22 cellular contexts compared by ENCODE assay signal in genomic region chr6:57130784-57131183, GRCh38.
"Had no signal": no experiment of that assay in that cellular context is flagged by ENCODE, and none has a peak within 500 bp of the region (broad histone marks: within the 10 kb centered on the region; RNA-seq: fewer than 3 reads in every experiment).

No MANE protein-coding gene starts in this region.

- ATAC-seq: natural killer cell treated with Interleukin-12 subunit alpha and Interleukin-12 subunit beta and Interleukin-15 and Interleukin-18, amount 100 ng/mL, for 72 hours; psoas muscle; sciatic nerve; stimulated activated naive CD8-positive, alpha-beta T cell treated with anti-CD3 and anti-CD28 coated beads, Interleukin-15, amount 100 ng/mL, for 72 hours had no signal

- H3K4me1 ChIP-seq: spleen, testis had no signal

- H3K4me1 Mint-ChIP-seq: activated naive CD8-positive, alpha-beta T cell treated with anti-CD3 and anti-CD28 coated beads, Interleukin-2, amount 10 ng/mL, durations not matched to agents 7 days and 5 days; memory B cell; stimulated activated naive CD8-positive, alpha-beta T cell treated with anti-CD3 and anti-CD28 coated beads, Interleukin-15, amount 100 ng/mL, for 72 hours had no signal

- DNase-seq: activated CD4-positive, alpha-beta T cell treated with anti-CD3 and anti-CD28 coated beads, Interleukin-2, amount 10 ng/mL, durations not matched to agents 7 days and 5 days; activated naive CD4-positive, alpha-beta T cell; activated naive CD8-positive, alpha-beta T cell treated with anti-CD3 and anti-CD28 coated beads, Interleukin-2, amount 10 ng/mL, durations not matched to agents 7 days and 5 days; anterior cingulate cortex; brain microvascular endothelial cell; cerebellar nuclear complex; effector memory CD4-positive, alpha-beta T cell; hippocampal formation; kidney; left ventricle myocardium inferior; occipital lobe; psoas muscle; spleen; stimulated activated naive CD8-positive, alpha-beta T cell treated with anti-CD3 and anti-CD28 coated beads, Interleukin-15, amount 100 ng/mL, for 72 hours; testis; upper lobe of left lung had no signal

- H3K4me3 ChIP-seq: left ventricle myocardium inferior, psoas muscle, spleen, testis, upper lobe of left lung had no signal

- H3K4me3 Mint-ChIP-seq: activated CD4-positive, alpha-beta T cell treated with anti-CD3 and anti-CD28 coated beads, Interleukin-2, amount 10 ng/mL, durations not matched to agents 7 days and 5 days; activated naive CD8-positive, alpha-beta T cell treated with anti-CD3 and anti-CD28 coated beads, Interleukin-2, amount 10 ng/mL, durations not matched to agents 7 days and 5 days; activated T-helper 1 cell treated with anti-CD3 and anti-CD28 coated beads, Interleukin-12 subunit alpha, Interleukin-12 subunit beta, Interleukin-2, Interleukin-4 antibody, amounts not matched to agents 30 ng/mL and 10 ng/mL and 1 ng/mL, durations not matched to agents 14 hours and 24 hours and 36 hours; dendritic cell treated with granulocyte-macrophage colony-stimulating factor and Interleukin-4, amounts not matched to agents 40 ng/mL and 50 ng/mL, for 4 days; memory B cell; natural killer cell treated with Interleukin-12 subunit alpha and Interleukin-12 subunit beta and Interleukin-15 and Interleukin-18, amount 100 ng/mL, for 72 hours; stimulated activated naive CD8-positive, alpha-beta T cell treated with anti-CD3 and anti-CD28 coated beads, Interleukin-15, amount 100 ng/mL, for 72 hours; T-helper 2 cell treated with Interferon-gamma antibody and Interleukin-4, amounts not matched to agents 5 μg/mL and 100 μg/mL, for 36 hours had no signal

- H3K27ac ChIP-seq: brain microvascular endothelial cell, left ventricle myocardium inferior, psoas muscle, spleen, testis, upper lobe of left lung had no signal

- H3K27me3 Mint-ChIP-seq: activated CD4-positive, alpha-beta T cell treated with anti-CD3 and anti-CD28 coated beads, Interleukin-2, amount 10 ng/mL, durations not matched to agents 7 days and 5 days; activated naive CD8-positive, alpha-beta T cell treated with anti-CD3 and anti-CD28 coated beads, Interleukin-2, amount 10 ng/mL, durations not matched to agents 7 days and 5 days; dendritic cell treated with granulocyte-macrophage colony-stimulating factor and Interleukin-4, amounts not matched to agents 40 ng/mL and 50 ng/mL, for 4 days; memory B cell; natural killer cell treated with Interleukin-12 subunit alpha and Interleukin-12 subunit beta and Interleukin-15 and Interleukin-18, amount 100 ng/mL, for 72 hours; stimulated activated naive CD8-positive, alpha-beta T cell treated with anti-CD3 and anti-CD28 coated beads, Interleukin-15, amount 100 ng/mL, for 72 hours had no signal

- H3K27ac Mint-ChIP-seq: activated naive CD8-positive, alpha-beta T cell treated with anti-CD3 and anti-CD28 coated beads, Interleukin-2, amount 10 ng/mL, durations not matched to agents 7 days and 5 days; activated T-helper 1 cell treated with anti-CD3 and anti-CD28 coated beads, Interleukin-12 subunit alpha, Interleukin-12 subunit beta, Interleukin-2, Interleukin-4 antibody, amounts not matched to agents 30 ng/mL and 10 ng/mL and 1 ng/mL, durations not matched to agents 14 hours and 24 hours and 36 hours; dendritic cell treated with granulocyte-macrophage colony-stimulating factor and Interleukin-4, amounts not matched to agents 40 ng/mL and 50 ng/mL, for 4 days; memory B cell; natural killer cell treated with Interleukin-12 subunit alpha and Interleukin-12 subunit beta and Interleukin-15 and Interleukin-18, amount 100 ng/mL, for 72 hours; stimulated activated naive CD8-positive, alpha-beta T cell treated with anti-CD3 and anti-CD28 coated beads, Interleukin-15, amount 100 ng/mL, for 72 hours; T-helper 2 cell treated with Interferon-gamma antibody and Interleukin-4, amounts not matched to agents 5 μg/mL and 100 μg/mL, for 36 hours had no signal

- FAIRE-seq: kidney had no signal

- H3K9me3 ChIP-seq: left ventricle myocardium inferior, psoas muscle, spleen, testis, upper lobe of left lung had no signal

- H3K27me3 ChIP-seq: brain microvascular endothelial cell, spleen, testis, upper lobe of left lung had no signal

- H3K9me3 Mint-ChIP-seq: activated CD4-positive, alpha-beta T cell treated with anti-CD3 and anti-CD28 coated beads, Interleukin-2, amount 10 ng/mL, durations not matched to agents 7 days and 5 days; activated naive CD8-positive, alpha-beta T cell treated with anti-CD3 and anti-CD28 coated beads, Interleukin-2, amount 10 ng/mL, durations not matched to agents 7 days and 5 days; activated T-helper 1 cell treated with anti-CD3 and anti-CD28 coated beads, Interleukin-12 subunit alpha, Interleukin-12 subunit beta, Interleukin-2, Interleukin-4 antibody, amounts not matched to agents 30 ng/mL and 10 ng/mL and 1 ng/mL, durations not matched to agents 14 hours and 24 hours and 36 hours; dendritic cell treated with granulocyte-macrophage colony-stimulating factor and Interleukin-4, amounts not matched to agents 40 ng/mL and 50 ng/mL, for 4 days; memory B cell; natural killer cell treated with Interleukin-12 subunit alpha and Interleukin-12 subunit beta and Interleukin-15 and Interleukin-18, amount 100 ng/mL, for 72 hours; stimulated activated naive CD8-positive, alpha-beta T cell treated with anti-CD3 and anti-CD28 coated beads, Interleukin-15, amount 100 ng/mL, for 72 hours; T-helper 2 cell treated with Interferon-gamma antibody and Interleukin-4, amounts not matched to agents 5 μg/mL and 100 μg/mL, for 36 hours had no signal
